Comparison of ENCODE assay signal across 7 cellular contexts in genomic region chr17:68035131-68035522, GRCh38. TPM values are rescaled to one million over a fixed set of nuclear protein-coding genes. Genes with fewer than 3 reads are reported as not detected.
DNase-seq lines count a peak whose midpoint lies in the region; ATAC-seq and TF ChIP-seq lines count a peak whose summit lies in the region.

No MANE protein-coding gene starts in this region.

- H3K9me3 Mint-ChIP-seq in activated CD4-positive, alpha-beta memory T cell treated with anti-CD3 and anti-CD28 coated beads, Interleukin-2, amount 10 ng/mL, durations not matched to agents 7 days and 5 days = no peaks in the 10 kb centered on the region

- peak overlapping the region; percentile 15 for H3K27ac ChIP-seq in neutrophil
- H3K27ac ChIP-seq in thymus (ENCODE audit: low read depth) = no peak overlapping the region

- peak; percentile 88 for DNase-seq in GM19240 (ENCODE audit: insufficient read length, low spot score)
- DNase-seq in NCI-H526 treated with DMSO at 0.1 percent for 48 hours (lab: John Stamatoyannopoulos, UW) = peak; percentile 96
- peak; percentile 93 for DNase-seq in activated CD4-positive, alpha-beta memory T cell treated with anti-CD3 and anti-CD28 coated beads, Interleukin-2, amount 10 ng/mL, durations not matched to agents 7 days and 5 days

- 3% methylated on average over 22 of the region's 27 CpGs for WGBS in thymus

- no peaks in the 10 kb centered on the region for H3K27me3 Mint-ChIP-seq in activated CD4-positive, alpha-beta memory T cell treated with anti-CD3 and anti-CD28 coated beads, Interleukin-2, amount 10 ng/mL, durations not matched to agents 7 days and 5 days

- CTCF ChIA-PET in activated CD4-positive, alpha-beta memory T cell treated with anti-CD3 and anti-CD28 coated beads, Interleukin-2, amount 10 ng/mL, durations not matched to agents 7 days and 5 days (lab: Charles Lee) = interaction anchor here (0.7 to 1.9 kb wide), 3 partner anchors 15 to 462 kb away, joined by 4 to 7 read pairs (median 4); no protein-coding TSS in a partner anchor

- H3K27ac Mint-ChIP-seq in activated CD4-positive, alpha-beta memory T cell treated with anti-CD3 and anti-CD28 coated beads, Interleukin-2, amount 10 ng/mL, durations not matched to agents 7 days and 5 days = peak overlapping the region; percentile 96

- H3K4me3 ChIP-seq in endocrine pancreas (ENCODE audit: control insufficient read depth, insufficient read depth, low read length) (peak overlapping the region; percentile 51), neutrophil (ENCODE audit: low read depth in 1 of 2, low read length in 1 of 2) (peak overlapping the region; percentile 96 to 98), thymus (ENCODE audit: low read length) (peak overlapping the region; percentile 44)

- H3K36me3 Mint-ChIP-seq in activated CD4-positive, alpha-beta memory T cell treated with anti-CD3 and anti-CD28 coated beads, Interleukin-2, amount 10 ng/mL, durations not matched to agents 7 days and 5 days (ENCODE audit: low read depth) = peaks cover 33% of the 10 kb centered on the region

- ATAC-seq in HG03135 (IDR thresholded peaks at IDR 0.05; ENCODE audit: unreplicated experiment) = peak; percentile 85

- H3K4me3 Mint-ChIP-seq in activated CD4-positive, alpha-beta memory T cell treated with anti-CD3 and anti-CD28 coated beads, Interleukin-2, amount 10 ng/mL, durations not matched to agents 7 days and 5 days = peak overlapping the region; percentile 99

- peak; percentile 50 for TF ChIP-seq CTCF in neutrophil (IDR thresholded peaks at IDR 0.05)

- POLR2A ChIA-PET in activated CD4-positive, alpha-beta memory T cell treated with anti-CD3 and anti-CD28 coated beads, Interleukin-2, amount 10 ng/mL, durations not matched to agents 7 days and 5 days (lab: Charles Lee) = interaction anchor here (0.7 to 3.4 kb wide), 10 partner anchors 12 to 478 kb away, joined by 3 to 28 read pairs (median 8); partner anchors contain the start of genes PRKAR1A and WIPI1

- H3K9me3 ChIP-seq in endocrine pancreas (ENCODE audit: control insufficient read depth, low read length) = no peaks in the 10 kb centered on the region
- no peaks in the 10 kb centered on the region for H3K9me3 ChIP-seq in neutrophil
- no peaks in the 10 kb centered on the region for H3K9me3 ChIP-seq in thymus (ENCODE audit: control insufficient read depth)

- no peak overlapping the region for H3K9ac ChIP-seq in endocrine pancreas (ENCODE audit: control insufficient read depth, insufficient read depth, low read length)

- H3K36me3 ChIP-seq in endocrine pancreas (ENCODE audit: control insufficient read depth, insufficient read depth, low read length) (no peaks in the 10 kb centered on the region), neutrophil (no peaks in the 10 kb centered on the region), thymus (ENCODE audit: control insufficient read depth, insufficient read depth) (peaks cover 19% of the 10 kb centered on the region)

- H3K4me1 ChIP-seq in endocrine pancreas (ENCODE audit: control insufficient read depth, insufficient read depth, low read length) = no peaks in the 10 kb centered on the region
- peaks cover 17 to 18% of the 10 kb centered on the region in 2 experiments for H3K4me1 ChIP-seq in neutrophil (ENCODE audit: control insufficient read depth in 1 of 2, insufficient read depth in 1 of 2, low read depth in 1 of 2, low read length in 1 of 2)
- no peaks in the 10 kb centered on the region for H3K4me1 ChIP-seq in thymus (ENCODE audit: control insufficient read depth, insufficient read depth, low read length)

- H3K4me1 Mint-ChIP-seq in activated CD4-positive, alpha-beta memory T cell treated with anti-CD3 and anti-CD28 coated beads, Interleukin-2, amount 10 ng/mL, durations not matched to agents 7 days and 5 days = peaks cover 27% of the 10 kb centered on the region

- no peaks in the 10 kb centered on the region for H3K27me3 ChIP-seq in endocrine pancreas (ENCODE audit: control insufficient read depth, insufficient read depth, low read length)
- no peaks in the 10 kb centered on the region for H3K27me3 ChIP-seq in neutrophil
- H3K27me3 ChIP-seq in thymus (ENCODE audit: control insufficient read depth, insufficient read depth) = no peaks in the 10 kb centered on the region

RNA-seq across cellular contexts. Expression of gene KPNA2, which starts 0.4 kb away (rescaled TPM):
- 100 to 1,000 TPM; 227 TPM for total RNA-seq in activated CD4-positive, alpha-beta memory T cell treated with anti-CD3 and anti-CD28 coated beads, Interleukin-2, amount 10 ng/mL, durations not matched to agents 7 days and 5 days
- 29.9 TPM for polyA plus RNA-seq in thymus

RNA-seq across cellular contexts. Expression of gene C17orf58, which starts 38.9 kb away (rescaled TPM):
- 10 to 100 TPM; 12.4 TPM for total RNA-seq in activated CD4-positive, alpha-beta memory T cell treated with anti-CD3 and anti-CD28 coated beads, Interleukin-2, amount 10 ng/mL, durations not matched to agents 7 days and 5 days
- 15.7 TPM for polyA plus RNA-seq in thymus

Comparison
In these comparisons a context has a peak if more than half of its experiments do, and no peak if none do; other contexts are left out.
1. H3K4me3 ChIP-seq: peak in every context shown above with its lines; median percentile 97 in neutrophil; 51 in endocrine pancreas; 44 in thymus.